1 cellular context compared by ENCODE assay signal in genomic region chr14:88551936-88552565, GRCh38.
TF ChIP-seq lines count a peak whose summit lies in the region.

No MANE protein-coding gene starts in this region.

TF ChIP-seq in IMR-90, 13 proteins besides CTCF, POLR2A, EP300 and RAD21:
- TF ChIP-seq MXI1 (IDR thresholded peaks at IDR 0.05; ENCODE audit: borderline replicate concordance, low read depth, low read length) (no peak), USF2 (IDR thresholded peaks at IDR 0.05; ENCODE audit: low read depth, low read length) (no peak), CEBPB (IDR thresholded peaks at IDR 0.05; ENCODE audit: low read depth, low read length) (no peak), MAZ (IDR thresholded peaks at IDR 0.05; ENCODE audit: borderline replicate concordance, low read depth, low read length) (no peak)
TF ChIP-seq in IMR-90: peak in this region for 0.
